ENCODE assay signal across 14 cellular contexts in genomic region chr16:85425061-85425662, GRCh38.
DNase-seq lines count a peak whose midpoint lies in the region; ATAC-seq and TF ChIP-seq lines count a peak whose summit lies in the region.
"Had no signal": no experiment of that assay in that cellular context is flagged by ENCODE, and none has a peak within 500 bp of the region (broad histone marks: within the 10 kb centered on the region; RNA-seq: fewer than 3 reads in every experiment).

No MANE protein-coding gene starts in this region.

- no peaks in the 10 kb centered on the region for H3K9me3 Mint-ChIP-seq in brain
- H3K9me3 Mint-ChIP-seq in CD4-positive, alpha-beta memory T cell: no peaks in the 10 kb centered on the region
- H3K9me3 Mint-ChIP-seq: GM23338; neural crest cell; stimulated activated naive CD8-positive, alpha-beta T cell treated with anti-CD3 and anti-CD28 coated beads, Interleukin-15, amount 100 ng/mL, for 72 hours had no signal

- no peak overlapping the region for H3K4me3 ChIP-seq in CD4-positive, alpha-beta memory T cell (ENCODE audit: low read length in 2 of 2)
- H3K4me3 ChIP-seq: ascending aorta, GM23338, smooth muscle cell had no signal

- H3K27ac Mint-ChIP-seq in brain: peak overlapping the region; percentile 45 to 98 (median 89)
- peak overlapping the region in 1 of 7 donors; percentile 42 for H3K27ac Mint-ChIP-seq in CD4-positive, alpha-beta memory T cell
- H3K27ac Mint-ChIP-seq: GM23338; stimulated activated naive CD8-positive, alpha-beta T cell treated with anti-CD3 and anti-CD28 coated beads, Interleukin-15, amount 100 ng/mL, for 72 hours had no signal

- no peaks in the 10 kb centered on the region for H3K27me3 ChIP-seq in CD4-positive, alpha-beta memory T cell (ENCODE audit: insufficient read depth, low read length)
- H3K27me3 ChIP-seq: ascending aorta had no signal

- TF ChIP-seq CTCF in brain (conservative IDR thresholded peaks at IDR 0.05): no peak

- H3K27me3 Mint-ChIP-seq in brain: peaks cover 6% of the 10 kb centered on the region
- peaks cover 4 to 11% of the 10 kb centered on the region in 2 donors for H3K27me3 Mint-ChIP-seq in CD4-positive, alpha-beta memory T cell
- H3K27me3 Mint-ChIP-seq: stimulated activated naive CD8-positive, alpha-beta T cell treated with anti-CD3 and anti-CD28 coated beads, Interleukin-15, amount 100 ng/mL, for 72 hours had no signal

- peak overlapping the region in 1 of 5 experiments; percentile 35 for H3K4me3 Mint-ChIP-seq in brain
- no peak overlapping the region for H3K4me3 Mint-ChIP-seq in CD4-positive, alpha-beta memory T cell
- H3K4me3 Mint-ChIP-seq: GM23338; neural crest cell; stimulated activated naive CD8-positive, alpha-beta T cell treated with anti-CD3 and anti-CD28 coated beads, Interleukin-15, amount 100 ng/mL, for 72 hours had no signal

- ATAC-seq in HG02642 (IDR thresholded peaks at IDR 0.05; ENCODE audit: poor library complexity, unreplicated experiment): no peak
- no peak for ATAC-seq in GM21717 (IDR thresholded peaks at IDR 0.05; ENCODE audit: unreplicated experiment)
- ATAC-seq: GM23338; stimulated activated naive CD8-positive, alpha-beta T cell treated with anti-CD3 and anti-CD28 coated beads, Interleukin-15, amount 100 ng/mL, for 72 hours had no signal

- H3K4me1 Mint-ChIP-seq in brain: peaks cover 66% of the 10 kb centered on the region
- H3K4me1 Mint-ChIP-seq in CD4-positive, alpha-beta memory T cell: peaks cover 0 to 2% (median under 1%) of the 10 kb centered on the region in 4 donors

- intact Hi-C loops in posterior vena cava (cut with DNase I): loop anchor here in 1 of 2 donors (10.0 kb wide), 1 partner anchor 290 kb away; no protein-coding TSS in a partner anchor
- intact Hi-C loops in CD4-positive, alpha-beta memory T cell (cut with micrococcal nuclease): no loop called here

- CTCF ChIA-PET in CD4-positive, alpha-beta memory T cell (lab: Charles Lee; ENCODE audit: partially characterized antibody): interaction anchor here (1.3 to 1.4 kb wide), 3 partner anchors 184 to 191 kb away, joined by 3 to 7 read pairs (median 3); no protein-coding TSS in a partner anchor

- H3K27ac ChIP-seq in CD4-positive, alpha-beta memory T cell (ENCODE audit: low read depth, low read length): no peak overlapping the region
- H3K27ac ChIP-seq: ascending aorta had no signal

- POLR2A ChIA-PET in CD4-positive, alpha-beta memory T cell (lab: Charles Lee; ENCODE audit: partially characterized antibody): no interaction called here

- H3K36me3 ChIP-seq in CD4-positive, alpha-beta memory T cell (ENCODE audit: insufficient read depth, low read length): no peaks in the 10 kb centered on the region
- H3K36me3 ChIP-seq: ascending aorta had no signal

- no peaks in the 10 kb centered on the region for H3K36me3 Mint-ChIP-seq in brain
- no peaks in the 10 kb centered on the region for H3K36me3 Mint-ChIP-seq in CD4-positive, alpha-beta memory T cell

- no peaks in the 10 kb centered on the region for H3K9me3 ChIP-seq in CD4-positive, alpha-beta memory T cell (ENCODE audit: control insufficient read depth in 1 of 2, low read length in 2 of 2)
- H3K9me3 ChIP-seq: ascending aorta had no signal

- DNase-seq in activated effector memory CD4-positive, alpha-beta T cell treated with anti-CD3 and anti-CD28 coated beads, Interleukin-2, amount 50 U/mL, for 16 hours: peak; percentile 47
- DNase-seq in activated effector memory CD4-positive, alpha-beta T cell treated with Interleukin-2 at 50 U/mL for 16 hours: no peak
- DNase-seq in NCI-H1105 (lab: John Stamatoyannopoulos, UW): peak; percentile 75
- DNase-seq in posterior vena cava (ENCODE audit: low spot score): peak; percentile 49
- no peak for DNase-seq in CD4-positive, alpha-beta memory T cell
- DNase-seq: NK-92 treated with Interleukin-12 subunit alpha and Interleukin-12 subunit beta, amount 100 ng/mL, for 24 hours; stimulated activated naive CD8-positive, alpha-beta T cell treated with anti-CD3 and anti-CD28 coated beads, Interleukin-15, amount 100 ng/mL, for 72 hours had no signal

- H3K4me1 ChIP-seq in CD4-positive, alpha-beta memory T cell (ENCODE audit: insufficient read depth, low read length): no peaks in the 10 kb centered on the region

Comparison
In these comparisons a context has a peak if more than half of its experiments do, and no peak if none do; other contexts are left out.
1. DNase-seq: peak in activated effector memory CD4-positive, alpha-beta T cell treated with anti-CD3 and anti-CD28 coated beads, Interleukin-2, amount 50 U/mL, for 16 hours (single experiment), NCI-H1105 (single experiment) and posterior vena cava (single experiment); none in activated effector memory CD4-positive, alpha-beta T cell treated with Interleukin-2 at 50 U/mL for 16 hours (single experiment) and CD4-positive, alpha-beta memory T cell (0 of 5).